In the genomic region with DNA sequence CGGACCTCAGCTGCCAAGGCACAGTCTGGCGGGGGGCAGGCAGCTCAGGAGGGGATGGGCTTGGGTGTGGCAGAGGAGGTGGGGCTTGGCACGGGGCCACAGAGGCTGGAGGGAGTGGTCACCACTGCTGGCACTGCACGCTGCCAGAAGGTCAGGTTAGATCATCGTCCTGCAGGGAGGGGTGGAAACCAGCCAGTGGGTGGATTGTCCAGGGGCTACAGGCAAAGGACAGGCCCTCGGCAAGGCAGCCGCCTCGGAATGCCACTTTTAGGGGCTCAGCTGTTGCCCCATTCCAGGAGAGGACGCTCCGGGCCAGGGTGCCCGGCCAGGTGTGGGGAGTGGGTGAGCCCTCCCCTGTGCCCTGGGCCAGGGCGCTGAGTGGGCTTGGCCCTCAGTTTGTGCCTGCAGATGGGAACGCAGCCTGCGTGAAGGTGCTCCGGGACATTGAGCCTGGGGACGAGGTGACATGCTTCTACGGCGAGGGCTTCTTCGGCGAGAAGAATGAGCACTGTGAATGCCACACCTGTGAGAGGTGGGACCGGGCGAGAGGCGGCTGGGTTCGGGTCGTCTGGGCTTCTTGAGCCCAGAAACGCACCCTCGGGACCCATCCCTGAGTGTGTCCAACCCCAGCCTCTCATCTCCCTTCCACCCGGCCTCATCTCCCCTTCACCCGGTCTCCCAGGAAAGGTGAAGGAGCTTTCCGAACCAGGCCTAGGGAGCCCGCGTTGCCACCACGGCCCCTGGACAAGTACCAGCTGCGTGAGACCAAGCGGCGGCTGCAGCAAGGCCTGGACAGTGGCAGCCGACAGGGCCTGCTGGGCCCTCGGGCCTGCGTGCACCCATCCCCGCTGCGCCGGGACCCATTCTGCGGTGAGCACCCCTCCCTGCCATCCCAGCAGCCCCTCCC, we compare ENCODE assay signal across 14 cellular contexts. TPM values are rescaled to one million over a fixed set of nuclear protein-coding genes. Genes with fewer than 3 reads are reported as not detected.
A peak's percentile ranks its signal among the peaks of the same experiment; 100 is the strongest.
DNase-seq lines count a peak whose midpoint lies in the region; ATAC-seq and TF ChIP-seq lines count a peak whose summit lies in the region.
"Had no signal": no experiment of that assay in that cellular context is flagged by ENCODE, and none has a peak within 500 bp of the region (broad histone marks: within the 10 kb centered on the region; RNA-seq: fewer than 3 reads in every experiment).

No MANE protein-coding gene starts in this region.

- ATAC-seq in Right ventricle myocardium inferior: peak; percentile 21
- no peak for ATAC-seq in GM19351 (IDR thresholded peaks at IDR 0.05; ENCODE audit: unreplicated experiment)

- H3K36me3 ChIP-seq in right atrium auricular region: peaks cover 14% of the 10 kb centered on the region

- TF ChIP-seq CTCF in right atrium auricular region (IDR thresholded peaks at IDR 0.05): no peak

- H3K9me3 ChIP-seq in right atrium auricular region: no peaks in the 10 kb centered on the region
- H3K9me3 ChIP-seq: tibial nerve had no signal

- H3K4me1 ChIP-seq in right atrium auricular region: peaks cover 0 to 15% of the 10 kb centered on the region in 2 donors

- no peak overlapping the region for H3K27ac ChIP-seq in right atrium auricular region
- H3K27ac ChIP-seq: KMS-11 had no signal

- DNase-seq in Right ventricle myocardium inferior (ENCODE audit: missing footprints): no peak
- DNase-seq in right atrium auricular region (ENCODE audit: low spot score): no peak
- DNase-seq in astrocyte of the hippocampus (ENCODE audit: low read depth, low spot score): peak; percentile 47
- DNase-seq in islet precursor cell: peak; percentile 54
- no peak for DNase-seq in NCI-H2171 (lab: John Stamatoyannopoulos, UW)
- DNase-seq in cortex of kidney (lab: John Stamatoyannopoulos, UW): no peak
- no peak for DNase-seq in SW 1271 (lab: John Stamatoyannopoulos, UW)
- DNase-seq: activated CD8-positive, alpha-beta memory T cell treated with anti-CD3 and anti-CD28 coated beads, Interleukin-2, amount 50 U/mL, for 4 hours; DMS79 treated with DMSO at 0.1 percent for 48 hours; NCI-H2081 treated with DMSO at 0.1 percent for 48 hours had no signal

- H3K27me3 ChIP-seq in right atrium auricular region: no peaks in the 10 kb centered on the region

- intact Hi-C loops in Right ventricle myocardium inferior (cut with DNase I): no loop called here

- no peak overlapping the region for H3K4me3 ChIP-seq in right atrium auricular region
- H3K4me3 ChIP-seq: tibial nerve had no signal

RNA-seq across cellular contexts. Expression of gene KMT5C, which starts 6.4 kb away (rescaled TPM):
- total RNA-seq in Right ventricle myocardium inferior: 6.2 TPM
- 1 to 10 TPM; 2.4 to 3.3 TPM for total RNA-seq in right atrium auricular region

RNA-seq across cellular contexts. Expression of gene COX6B2, which starts 8.4 kb away (rescaled TPM):
- total RNA-seq in Right ventricle myocardium inferior: not detected
- not detected for total RNA-seq in right atrium auricular region
- total RNA-seq: skeletal muscle tissue, tibial nerve had no signal

RNA-seq across cellular contexts. Expression of gene GARIN5B, which starts 17.0 kb away (rescaled TPM):
- total RNA-seq in Right ventricle myocardium inferior: not detected
- total RNA-seq in right atrium auricular region: not detected
- total RNA-seq: skeletal muscle tissue, tibial nerve had no signal

RNA-seq across cellular contexts. Expression of gene TMEM150B, which starts 20.9 kb away (rescaled TPM):
- 1.2 TPM for total RNA-seq in Right ventricle myocardium inferior
- total RNA-seq in right atrium auricular region: 1 to 10 TPM in 1 of 2 donors, not detected in 1; 3.3 TPM

RNA-seq across cellular contexts. Expression of gene IL11, which starts 24.2 kb away (rescaled TPM):
- total RNA-seq in Right ventricle myocardium inferior (not detected), right atrium auricular region (under 1 TPM in 1 of 2 donors, not detected in 1; 0.16 TPM)
- total RNA-seq: skeletal muscle tissue had no signal

Comparison
In these comparisons a context has a peak if more than half of its experiments do, and no peak if none do; other contexts are left out.
1. DNase-seq: peak in astrocyte of the hippocampus (single experiment) and islet precursor cell (single experiment); none in Right ventricle myocardium inferior (single experiment), right atrium auricular region (single experiment), NCI-H2171 (single experiment), cortex of kidney (single experiment) and SW 1271 (0 of 2).